23 cellular contexts compared by ENCODE assay signal in genomic region chr19:45462174-45462573, GRCh38.
"Had no signal": no experiment of that assay in that cellular context is flagged by ENCODE, and none has a peak within 500 bp of the region (broad histone marks: within the 10 kb centered on the region; RNA-seq: fewer than 3 reads in every experiment).

No MANE protein-coding gene starts in this region.

- H3K36me3 ChIP-seq: neural progenitor cell, ovary, spleen, thoracic aorta, tibial nerve, upper lobe of left lung had no signal

- DNase-seq: cortex of kidney; dorsolateral prefrontal cortex; effector CD4-positive, alpha-beta T cell; kidney; mesenchymal stem cell; mucosa of descending colon; naive thymus-derived CD4-positive, alpha-beta T cell; ovary; posterior cingulate gyrus; psoas muscle; right cardiac atrium; spleen; stimulated activated CD4-positive, alpha-beta T cell treated with anti-CD3 and anti-CD28 coated beads, Interleukin-4, amount 100 ng/mL, for 4 hours; upper lobe of left lung had no signal

- H3K27ac ChIP-seq: dorsolateral prefrontal cortex, neural progenitor cell, ovary, psoas muscle, skin epidermis, spleen, thoracic aorta, tibial nerve, upper lobe of left lung had no signal

- H3K4me2 ChIP-seq: neural progenitor cell had no signal

- ATAC-seq: left lobe of liver; mucosa of descending colon; naive thymus-derived CD4-positive, alpha-beta T cell; psoas muscle; right cardiac atrium; stimulated activated memory B cell treated with anti-CD40 and anti-IgM and Interleukin-4, amounts not matched to agents 10 μg/mL and 1 μg/mL and 100 μg/mL, for 72 hours had no signal

- H3K9me3 ChIP-seq: mucosa of descending colon, ovary, psoas muscle, spleen, thoracic aorta, tibial nerve, upper lobe of left lung had no signal

- H3K4me1 ChIP-seq: neural progenitor cell had no signal

- H3K27me3 ChIP-seq: dorsolateral prefrontal cortex, ovary, upper lobe of left lung had no signal

- H3K4me3 ChIP-seq: dorsolateral prefrontal cortex, lung, mucosa of descending colon, neural progenitor cell, ovary, psoas muscle, skin epidermis, spleen, thoracic aorta, tibial nerve, upper lobe of left lung had no signal

- H3K9ac ChIP-seq: neural progenitor cell had no signal

- FAIRE-seq: frontal cortex, kidney, urothelium cell line had no signal

- H2AFZ ChIP-seq: neural progenitor cell had no signal
